ENCODE assay signal across 15 cellular contexts in the genomic region with DNA sequence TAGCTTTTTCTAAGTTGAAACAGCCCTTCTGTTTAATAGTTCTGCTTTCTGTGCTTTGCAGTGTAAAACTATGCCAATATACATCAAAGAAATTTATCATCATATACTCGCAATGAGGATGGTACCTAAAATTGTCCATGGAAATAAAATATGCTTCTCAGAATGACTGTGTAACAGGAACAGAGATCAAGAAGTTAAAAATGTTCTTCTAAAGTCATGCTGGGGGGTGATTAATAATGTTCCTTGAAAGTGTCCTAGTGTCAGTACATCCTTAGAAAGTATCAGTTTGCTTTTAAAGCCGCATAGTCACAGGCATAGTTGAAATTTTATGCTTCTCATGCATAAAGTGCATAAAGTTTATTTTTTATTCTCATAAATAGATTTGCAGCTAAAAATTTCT. TPM values are rescaled to one million over a fixed set of nuclear protein-coding genes. Genes with fewer than 3 reads are reported as not detected.
DNase-seq lines count a peak whose midpoint lies in the region; ATAC-seq and TF ChIP-seq lines count a peak whose summit lies in the region.
"Had no signal": no experiment of that assay in that cellular context is flagged by ENCODE, and none has a peak within 500 bp of the region (broad histone marks: within the 10 kb centered on the region; RNA-seq: fewer than 3 reads in every experiment).

No MANE protein-coding gene starts in this region.

- TF ChIP-seq CTCF in GM12865 (IDR thresholded peaks at IDR 0.05; ENCODE audit: insufficient read depth, low read depth, low read length, missing control alignments) (no peak), upper lobe of left lung (IDR thresholded peaks at IDR 0.05) (no peak), sigmoid colon (IDR thresholded peaks at IDR 0.05) (no peak)

- H3K36me3 ChIP-seq in upper lobe of left lung (no peaks in the 10 kb centered on the region), sigmoid colon (no peaks in the 10 kb centered on the region)

- no peaks in the 10 kb centered on the region for H3K9me3 ChIP-seq in upper lobe of left lung
- no peaks in the 10 kb centered on the region for H3K9me3 ChIP-seq in sigmoid colon

- H3K27me3 ChIP-seq in upper lobe of left lung (no peaks in the 10 kb centered on the region), sigmoid colon (no peaks in the 10 kb centered on the region)

- TF ChIP-seq EP300 in upper lobe of left lung (IDR thresholded peaks at IDR 0.05) = no peak
- TF ChIP-seq EP300 in sigmoid colon (IDR thresholded peaks at IDR 0.05) = no peak

- no peak overlapping the region for H3K27ac ChIP-seq in upper lobe of left lung
- no peak overlapping the region for H3K27ac ChIP-seq in sigmoid colon

- H3K4me3 ChIP-seq in GM12865 (ENCODE audit: low read depth, low read length) = no peak overlapping the region
- no peak overlapping the region for H3K4me3 ChIP-seq in upper lobe of left lung
- H3K4me3 ChIP-seq in sigmoid colon = no peak overlapping the region

- peak; percentile 58 for ATAC-seq in GM19395 (IDR thresholded peaks at IDR 0.05; ENCODE audit: unreplicated experiment)
- ATAC-seq in HG02642 (IDR thresholded peaks at IDR 0.05; ENCODE audit: poor library complexity, unreplicated experiment) = peak; percentile 56
- peak; percentile 42 for ATAC-seq in HG03460 (IDR thresholded peaks at IDR 0.05; ENCODE audit: unreplicated experiment)
- no peak for ATAC-seq in upper lobe of left lung (ENCODE audit: low FRiP score in 2 of 2)
- ATAC-seq: T-cell had no signal

- TF ChIP-seq POLR2A in upper lobe of left lung (IDR thresholded peaks at IDR 0.05) (no peak), sigmoid colon (IDR thresholded peaks at IDR 0.05) (no peak)

- intact Hi-C loops in sigmoid colon (cut with DNase I) = no loop called here

- DNase-seq in GM12865 (ENCODE audit: low read depth) (peak; percentile 32), NCI-H146 treated with DMSO at 0.1 percent for 48 hours (lab: John Stamatoyannopoulos, UW; ENCODE audit: unreplicated experiment) (no peak), upper lobe of left lung (no peak), cerebellar nuclear complex (lab: John Stamatoyannopoulos, UW) (no peak), sigmoid colon (no peak)
- DNase-seq: anterior cingulate cortex; COR-L47; Karpas-422; NCI-H1417; small intestine; stimulated activated naive CD4-positive, alpha-beta T cell; T-cell had no signal

- H3K4me1 ChIP-seq in upper lobe of left lung = peaks cover 0 to 3% (median 0%) of the 10 kb centered on the region in 4 donors
- no peaks in the 10 kb centered on the region for H3K4me1 ChIP-seq in sigmoid colon

- 68 to 81% methylated on average over 2 of the region's 2 CpGs for WGBS in upper lobe of left lung, 2 donors
- WGBS in sigmoid colon, 2 donors = 77 to 89% methylated on average over 2 of the region's 2 CpGs

RNA-seq across cellular contexts. Expression of a gene that starts 4.0 kb away (rescaled TPM):
- 1 to 10 TPM in 5 of 6 donors, under 1 TPM in 1; 0.89 to 4.8 (median 3.5) TPM for total RNA-seq in upper lobe of left lung
- 1 to 10 TPM; 2.8 to 4.5 (median 3.5) TPM for total RNA-seq in sigmoid colon
- 1 to 10 TPM in 2 of 3 donors, not detected in 1; 1.5 to 1.8 TPM for polyA plus RNA-seq in sigmoid colon

Comparison
In these comparisons a context has a peak if more than half of its experiments do, and no peak if none do; other contexts are left out.
1. ATAC-seq: peak in GM19395 (single experiment), HG02642 (single experiment) and HG03460 (single experiment); none in upper lobe of left lung (0 of 2).